ENCODE assay signal across 17 cellular contexts in genomic region chr2:213057977-213058376, GRCh38.
"Had no signal": no experiment of that assay in that cellular context is flagged by ENCODE, and none has a peak within 500 bp of the region (broad histone marks: within the 10 kb centered on the region; RNA-seq: fewer than 3 reads in every experiment).

No MANE protein-coding gene starts in this region.

- DNase-seq: activated CD4-positive, alpha-beta T cell treated with anti-CD3 and anti-CD28 coated beads for 4 hours; activated CD8-positive, alpha-beta memory T cell treated with anti-CD3 and anti-CD28 coated beads for 24 hours; activated gamma-delta T cell treated with Interleukin-2 at 50 U/mL for 16 hours; central memory CD4-positive, alpha-beta T cell; dermis blood vessel endothelial cell; endodermal cell; erythroblast; hypothalamus; left colon; naive B cell; posterior cingulate gyrus; stimulated activated CD4-positive, alpha-beta T cell treated with anti-CD3 and anti-CD28 coated beads, Interleukin-4, amount 100 ng/mL, for 4 hours; thyroid gland had no signal

- H3K27me3 Mint-ChIP-seq: naive B cell had no signal

- H3K27ac ChIP-seq: neutrophil, thyroid gland, VCaP had no signal

- H3K9me3 ChIP-seq: neutrophil, thyroid gland had no signal

- H3K36me3 ChIP-seq: neutrophil, thyroid gland had no signal

- H3K4me1 Mint-ChIP-seq: endodermal cell had no signal

- H3K27me3 ChIP-seq: neutrophil, thyroid gland had no signal

- ATAC-seq: left colon had no signal

- H3K4me3 Mint-ChIP-seq: endodermal cell, naive B cell had no signal

- H3K4me3 ChIP-seq: lung, skin epidermis, thyroid gland had no signal

- H3K27ac Mint-ChIP-seq: endodermal cell had no signal

- H3K9me3 Mint-ChIP-seq: endodermal cell, naive B cell had no signal
